ENCODE assay signal across 7 cellular contexts in the genomic region with DNA sequence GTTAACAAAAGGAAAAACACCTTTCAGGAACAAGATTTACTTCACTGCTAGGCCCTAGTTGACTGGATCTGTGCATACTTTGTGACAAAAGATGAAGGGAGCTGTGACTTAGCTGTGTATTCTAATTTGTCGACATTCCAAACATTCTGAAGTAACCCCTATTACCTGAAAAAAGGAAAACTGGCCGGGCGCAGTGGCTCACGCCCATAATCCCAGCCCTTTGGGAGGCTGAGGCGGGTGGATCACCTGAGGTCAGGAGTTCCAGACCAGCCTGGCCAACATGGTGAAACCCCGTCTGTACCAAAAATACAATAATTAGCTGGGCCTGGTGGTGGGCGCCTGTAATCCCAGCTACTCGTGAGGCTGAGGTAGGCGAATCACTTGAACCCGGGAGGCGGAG. TPM values are rescaled to one million over a fixed set of nuclear protein-coding genes. Genes with fewer than 3 reads are reported as not detected.
A peak's percentile ranks its signal among the peaks of the same experiment; 100 is the strongest.
DNase-seq lines count a peak whose midpoint lies in the region; FAIRE-seq and TF ChIP-seq lines count a peak whose summit lies in the region.
"Not testable (repeated sequence)": the region's sequence is repeated elsewhere in the genome, so short reads cannot be mapped to it uniquely, and the experiment has no call there.

No MANE protein-coding gene starts in this region.

- H3K9me3 Mint-ChIP-seq in activated T-cell treated with anti-CD3 and anti-CD28 coated beads, Interleukin-2, amount 50 U/mL, for 24 hours, result not testable (repeated sequence)

- FAIRE-seq in GM12891 (lab: Jason Lieb, UNC), result peak; percentile 43

- peaks cover 33% of the 10 kb centered on the region for H3K4me1 ChIP-seq in OCI-LY3 (ENCODE audit: low read length)
- H3K4me1 ChIP-seq in cardiac muscle cell (ENCODE audit: low read depth); mucosa of stomach (ENCODE audit: control insufficient read depth, insufficient read depth, low read length): not testable (repeated sequence)

- H2AFZ ChIP-seq in OCI-LY3 (ENCODE audit: low read depth, low read length), result not testable (repeated sequence)

- TF ChIP-seq POLR2A in GM12891 (IDR thresholded peaks at IDR 0.05; ENCODE audit: low read depth, low read length), result not testable (repeated sequence)

- not testable (repeated sequence) for TF ChIP-seq CTCF in OCI-LY3 (IDR thresholded peaks at IDR 0.05; ENCODE audit: low read depth, low read length); cardiac fibroblast (IDR thresholded peaks at IDR 0.05; ENCODE audit: low read depth, low read length); cardiac muscle cell (IDR thresholded peaks at IDR 0.05; ENCODE audit: low read depth, low read length)

- H3K4me3 Mint-ChIP-seq in activated T-cell treated with anti-CD3 and anti-CD28 coated beads, Interleukin-2, amount 50 U/mL, for 24 hours, result peak overlapping the region; percentile 96

- not testable (repeated sequence) for H3K36me3 ChIP-seq in OCI-LY3 (replicated peaks; ENCODE audit: low read depth, low read length); cardiac muscle cell; mucosa of stomach (ENCODE audit: control insufficient read depth, insufficient read depth, low read length)

- peak overlapping the region; percentile 99 for H3K4me2 ChIP-seq in OCI-LY3 (ENCODE audit: low read length)

- not testable (repeated sequence) for H3K9me3 ChIP-seq in OCI-LY3 (ENCODE audit: insufficient read depth, low read length); cardiac muscle cell (ENCODE audit: low read depth); mucosa of stomach (ENCODE audit: control insufficient read depth, low read length)

- H3K4me3 ChIP-seq in OCI-LY3 (ENCODE audit: low read length) (peak overlapping the region; percentile 88), cardiac fibroblast (replicated peaks in 1 of 2; ENCODE audit: low read depth in 2 of 2, low read length in 2 of 2) (peak overlapping the region; percentile 84 to 94), cardiac muscle cell (peak overlapping the region; percentile 92), mucosa of stomach (ENCODE audit: low read length) (peak overlapping the region; percentile 66), skin epidermis (peak overlapping the region; percentile 85 to 100 (median 93))

- peaks cover 57% of the 10 kb centered on the region for H3K27me3 ChIP-seq in OCI-LY3 (ENCODE audit: low read depth, low read length)
- not testable (repeated sequence) for H3K27me3 ChIP-seq in cardiac muscle cell; mucosa of stomach (ENCODE audit: control insufficient read depth, insufficient read depth, low read length)

- peaks cover 51% of the 10 kb centered on the region for H4K20me1 ChIP-seq in OCI-LY3 (ENCODE audit: insufficient read depth, low read length)

- H3K27me3 Mint-ChIP-seq in activated T-cell treated with anti-CD3 and anti-CD28 coated beads, Interleukin-2, amount 50 U/mL, for 24 hours, result not testable (repeated sequence)

- not testable (repeated sequence) for H3K27ac ChIP-seq in OCI-LY3 (ENCODE audit: low read length)
- H3K27ac ChIP-seq in cardiac muscle cell, result peak overlapping the region; percentile 93
- H3K27ac ChIP-seq in skin epidermis, result peak overlapping the region in 16 of 21 experiments; percentile 5 to 99 (median 92)

- peaks cover 12% of the 10 kb centered on the region; the same call in 1 of the 2 replicates for H3K79me2 ChIP-seq in OCI-LY3 (ENCODE audit: low read length)

- H3K27ac Mint-ChIP-seq in activated T-cell treated with anti-CD3 and anti-CD28 coated beads, Interleukin-2, amount 50 U/mL, for 24 hours, result peak overlapping the region; percentile 98

- H3K36me3 Mint-ChIP-seq in activated T-cell treated with anti-CD3 and anti-CD28 coated beads, Interleukin-2, amount 50 U/mL, for 24 hours (ENCODE audit: low read depth), result peaks cover 32% of the 10 kb centered on the region

- peaks cover 41% of the 10 kb centered on the region for H3K4me1 Mint-ChIP-seq in activated T-cell treated with anti-CD3 and anti-CD28 coated beads, Interleukin-2, amount 50 U/mL, for 24 hours (ENCODE audit: low read depth)

- DNase-seq in GM12891 (ENCODE audit: insufficient read length, low spot score); activated T-cell treated with anti-CD3 and anti-CD28 coated beads, Interleukin-2, amount 50 U/mL, for 24 hours; cardiac fibroblast (ENCODE audit: low read depth in 2 of 2); cardiac muscle cell (ENCODE audit: low read depth in 1 of 2, low spot score in 1 of 2): not testable (repeated sequence)

- not testable (repeated sequence) for H3K9ac ChIP-seq in OCI-LY3 (ENCODE audit: low read length)
- peak overlapping the region; percentile 80 for H3K9ac ChIP-seq in mucosa of stomach (ENCODE audit: low read length)

RNA-seq across cellular contexts. Expression of gene STK17A, which starts 1.8 kb away (rescaled TPM):
- polyA plus RNA-seq in GM12891 (2012; ENCODE audit: low read depth, missing spikeins), result 49.4 TPM
- 17.3 and 18.0 TPM in 2 replicates for total RNA-seq in cardiac muscle cell
- polyA plus RNA-seq in cardiac muscle cell, result 24.5 and 30.4 TPM in 2 replicates
